Comparison of ENCODE assay signal across 11 cellular contexts in genomic region chr2:101533611-101534601, GRCh38. TPM values are rescaled to one million over a fixed set of nuclear protein-coding genes. Genes with fewer than 3 reads are reported as not detected.
DNase-seq lines count a peak whose midpoint lies in the region; ATAC-seq and TF ChIP-seq lines count a peak whose summit lies in the region.
"Had no signal": no experiment of that assay in that cellular context is flagged by ENCODE, and none has a peak within 500 bp of the region (broad histone marks: within the 10 kb centered on the region; RNA-seq: fewer than 3 reads in every experiment).

No MANE protein-coding gene starts in this region.

- TF ChIP-seq CTCF in gastrocnemius medialis (IDR thresholded peaks at IDR 0.05 in 4 of 5, conservative IDR thresholded peaks at IDR 0.05 in 1 of 5) (no peak), OCI-LY7 (conservative IDR thresholded peaks at IDR 0.05; ENCODE audit: low read length) (no peak), HFFc6 (IDR thresholded peaks at IDR 0.05) (no peak)

- no peak for TF ChIP-seq POLR2A in gastrocnemius medialis (IDR thresholded peaks at IDR 0.05)

- CTCF ChIA-PET in OCI-LY7 (lab: Charles Lee; ENCODE audit: unreplicated experiment) = no interaction called here

- no peak overlapping the region for H3K27ac Mint-ChIP-seq in activated naive CD8-positive, alpha-beta T cell treated with anti-CD3 and anti-CD28 coated beads for 36 hours
- no peak overlapping the region for H3K27ac Mint-ChIP-seq in HFFc6
- H3K27ac Mint-ChIP-seq: T-helper 17 cell had no signal

- H3K9me2 ChIP-seq in OCI-LY7 (ENCODE audit: insufficient read depth, low read length) = no peaks in the 10 kb centered on the region

- no peaks in the 10 kb centered on the region for H3K4me1 Mint-ChIP-seq in activated naive CD8-positive, alpha-beta T cell treated with anti-CD3 and anti-CD28 coated beads for 36 hours
- H3K4me1 Mint-ChIP-seq in HFFc6 (ENCODE audit: low read depth) = no peaks in the 10 kb centered on the region; the same call in 1 of the 2 replicates

- no peak overlapping the region for H3K4me3 Mint-ChIP-seq in activated naive CD8-positive, alpha-beta T cell treated with anti-CD3 and anti-CD28 coated beads for 36 hours
- H3K4me3 Mint-ChIP-seq in HFFc6 = no peak overlapping the region
- H3K4me3 Mint-ChIP-seq: T-helper 17 cell had no signal

- H2AFZ ChIP-seq in OCI-LY7 (ENCODE audit: low read length) = no peak overlapping the region

- POLR2A ChIA-PET in OCI-LY7 (lab: Charles Lee) = no interaction called here

- H3K4me2 ChIP-seq in OCI-LY7 (ENCODE audit: low read length) = no peak overlapping the region

- no peaks in the 10 kb centered on the region for H4K20me1 ChIP-seq in OCI-LY7 (ENCODE audit: insufficient read depth, low read length)

- intact Hi-C loops in gastrocnemius medialis (cut with DNase I; ENCODE audit: low total_unique reads) = no loop called here
- intact Hi-C loops in OCI-LY7 (cut with micrococcal nuclease; ENCODE audit: unreplicated experiment) = no loop called here

- in situ Hi-C loops in KBM-7 (cut with MboI; ENCODE audit: low pct_unique_long_range_greater_than_20kb, low sequenced_read_pairs) = no loop called here
- in situ Hi-C loops in gastrocnemius medialis (cut with MboI; ENCODE audit: low sequenced_read_pairs in 4 of 4) = no loop called here

- H3K79me2 ChIP-seq in OCI-LY7 (ENCODE audit: insufficient read depth, low read depth, low read length) = no peaks in the 10 kb centered on the region

- H3K36me3 ChIP-seq in iPS-18a (ENCODE audit: control insufficient read depth, low read depth, low read length) (no peaks in the 10 kb centered on the region), gastrocnemius medialis (no peaks in the 10 kb centered on the region), OCI-LY7 (ENCODE audit: insufficient read depth, low read length) (no peaks in the 10 kb centered on the region)

- BruUV-seq in OCI-LY7 (replicated peaks; lab: Mats Ljungman, UMichigan) = no TSS peak

- peak; percentile 31 for DNase-seq in KBM-7
- DNase-seq in astrocyte of the hippocampus (ENCODE audit: low read depth, low spot score) = peak; percentile 89
- DNase-seq in gastrocnemius medialis = no peak
- DNase-seq in glomerular visceral epithelial cell (ENCODE audit: extremely low spot score) = no peak
- no peak for DNase-seq in activated naive CD8-positive, alpha-beta T cell treated with anti-CD3 and anti-CD28 coated beads for 36 hours
- no peak for DNase-seq in OCI-LY7 (ENCODE audit: low spot score)
- no peak for DNase-seq in HFFc6
- DNase-seq: activated effector memory CD4-positive, alpha-beta T cell treated with anti-CD3 and anti-CD28 coated beads, Interleukin-2, amount 50 U/mL, for 16 hours; NCI-H2029 treated with DMSO at 0.1 percent for 48 hours; T-helper 17 cell had no signal

- H3K36me3 Mint-ChIP-seq in activated naive CD8-positive, alpha-beta T cell treated with anti-CD3 and anti-CD28 coated beads for 36 hours = no peaks in the 10 kb centered on the region
- H3K36me3 Mint-ChIP-seq in HFFc6 (ENCODE audit: low read depth) = no peaks in the 10 kb centered on the region

- H3K9ac ChIP-seq in iPS-18a (ENCODE audit: low read length) = no peak overlapping the region

- ATAC-seq in gastrocnemius medialis = peak; percentile 23 to 39
- ATAC-seq: T-helper 17 cell had no signal

- H3K27ac ChIP-seq in iPS-18a (ENCODE audit: low read length) (peak overlapping the region; percentile 36), gastrocnemius medialis (peak overlapping the region in 3 of 4 donors; percentile 33 to 42 (median 34)), OCI-LY7 (ENCODE audit: low read depth, low read length, poor library complexity, severe bottlenecking) (no peak overlapping the region)

- H3K9me3 ChIP-seq in iPS-18a (ENCODE audit: control insufficient read depth, low read depth, low read length) = no peaks in the 10 kb centered on the region
- peaks cover 0 to 4% (median 0%) of the 10 kb centered on the region in 3 donors for H3K9me3 ChIP-seq in gastrocnemius medialis
- no peaks in the 10 kb centered on the region for H3K9me3 ChIP-seq in OCI-LY7 (ENCODE audit: low read length)

- H3K4me1 ChIP-seq in iPS-18a (ENCODE audit: control insufficient read depth, low read depth, low read length) = peaks cover 8% of the 10 kb centered on the region
- H3K4me1 ChIP-seq in gastrocnemius medialis = peaks cover 0 to 9% of the 10 kb centered on the region in 2 donors
- no peaks in the 10 kb centered on the region for H3K4me1 ChIP-seq in OCI-LY7 (ENCODE audit: insufficient read depth, low read length, poor library complexity, severe bottlenecking)

- peak overlapping the region; percentile 6 for H3K4me3 ChIP-seq in iPS-18a (ENCODE audit: low read length)
- H3K4me3 ChIP-seq in gastrocnemius medialis = no peak overlapping the region
- H3K4me3 ChIP-seq in OCI-LY7 (ENCODE audit: low read depth, low read length, poor library complexity, severe bottlenecking) = no peak overlapping the region

- H3K27me3 Mint-ChIP-seq in activated naive CD8-positive, alpha-beta T cell treated with anti-CD3 and anti-CD28 coated beads for 36 hours = no peaks in the 10 kb centered on the region
- H3K27me3 Mint-ChIP-seq in HFFc6 (ENCODE audit: insufficient read depth) = no peaks in the 10 kb centered on the region; the same call in 1 of the 2 replicates
- H3K27me3 Mint-ChIP-seq: T-helper 17 cell had no signal

- H3K27me3 ChIP-seq in iPS-18a (ENCODE audit: control insufficient read depth, insufficient read depth, low read length) = no peaks in the 10 kb centered on the region
- H3K27me3 ChIP-seq in gastrocnemius medialis = no peaks in the 10 kb centered on the region

- H3K9me3 Mint-ChIP-seq in activated naive CD8-positive, alpha-beta T cell treated with anti-CD3 and anti-CD28 coated beads for 36 hours = no peaks in the 10 kb centered on the region
- no peaks in the 10 kb centered on the region for H3K9me3 Mint-ChIP-seq in HFFc6

RNA-seq across cellular contexts. Expression of gene RFX8, which starts 59.0 kb away (rescaled TPM):
- total RNA-seq in gastrocnemius medialis (under 1 TPM in 1 of 4 donors, not detected in 3; 0.27 TPM), OCI-LY7 (2022) (not detected in 2 replicates)
- total RNA-seq in activated naive CD8-positive, alpha-beta T cell treated with anti-CD3 and anti-CD28 coated beads for 36 hours = not detected
- total RNA-seq in OCI-LY7 (2014; rRNA removed; shearing (Covaris generic)) = not detected in 2 replicates
- 1 to 10 TPM; 2.8 to 8.0 (median 5.3) TPM for total RNA-seq in HFFc6 (2021; fragmentation: NEBNext Ultra II Directional; extraction: Animal tissue kit (Norgen Biotek cat#: 25700))

Comparison
In these comparisons a context has a peak if more than half of its experiments do, and no peak if none do; other contexts are left out.
1. DNase-seq: peak in KBM-7 (single experiment) and astrocyte of the hippocampus (single experiment); none in gastrocnemius medialis (0 of 2), glomerular visceral epithelial cell (single experiment), activated naive CD8-positive, alpha-beta T cell treated with anti-CD3 and anti-CD28 coated beads for 36 hours (single experiment), OCI-LY7 (single experiment) and HFFc6 (single experiment).